In genomic region chr17:27481327-27481726, GRCh38 we compare ENCODE assay signal across 13 cellular contexts. TPM values are rescaled to one million over a fixed set of nuclear protein-coding genes. Genes with fewer than 3 reads are reported as not detected.
A peak's percentile ranks its signal among the peaks of the same experiment; 100 is the strongest.
DNase-seq lines count a peak whose midpoint lies in the region; ATAC-seq, FAIRE-seq and TF ChIP-seq lines count a peak whose summit lies in the region.
"Had no signal": no experiment of that assay in that cellular context is flagged by ENCODE, and none has a peak within 500 bp of the region (broad histone marks: within the 10 kb centered on the region; RNA-seq: fewer than 3 reads in every experiment).

No MANE protein-coding gene starts in this region.

- H3K4me3 Mint-ChIP-seq in activated CD4-positive, alpha-beta T cell treated with anti-CD3 and anti-CD28 coated beads, Interleukin-2, amount 10 ng/mL, durations not matched to agents 7 days and 5 days: no peak overlapping the region
- H3K4me3 Mint-ChIP-seq: brain had no signal

- ATAC-seq in GM18861 (IDR thresholded peaks at IDR 0.05; ENCODE audit: unreplicated experiment) (peak; percentile 53), HG02759 (IDR thresholded peaks at IDR 0.05; ENCODE audit: unreplicated experiment) (peak; percentile 48), mucosa of descending colon (peak; percentile 78), GM18517 (IDR thresholded peaks at IDR 0.05; ENCODE audit: unreplicated experiment) (no peak), foreskin keratinocyte (no peak)

- no peaks in the 10 kb centered on the region for H3K27me3 Mint-ChIP-seq in activated CD4-positive, alpha-beta T cell treated with anti-CD3 and anti-CD28 coated beads, Interleukin-2, amount 10 ng/mL, durations not matched to agents 7 days and 5 days

- H3K27ac Mint-ChIP-seq in activated CD4-positive, alpha-beta T cell treated with anti-CD3 and anti-CD28 coated beads, Interleukin-2, amount 10 ng/mL, durations not matched to agents 7 days and 5 days: peak overlapping the region; percentile 86
- H3K27ac Mint-ChIP-seq: brain had no signal

- no peaks in the 10 kb centered on the region for H3K9me3 Mint-ChIP-seq in activated CD4-positive, alpha-beta T cell treated with anti-CD3 and anti-CD28 coated beads, Interleukin-2, amount 10 ng/mL, durations not matched to agents 7 days and 5 days
- H3K9me3 Mint-ChIP-seq: brain had no signal

- H3K27ac ChIP-seq in kidney (ENCODE audit: low read depth in 2 of 2, low read length in 2 of 2) (no peak overlapping the region), foreskin keratinocyte (no peak overlapping the region)
- H3K27ac ChIP-seq: pancreas, SJSA1, stomach had no signal

- FAIRE-seq in kidney (lab: Jason Lieb, UNC): no peak
- FAIRE-seq: pancreas had no signal

- H3K36me3 ChIP-seq in mucosa of descending colon (ENCODE audit: low read depth) (no peaks in the 10 kb centered on the region), kidney (ENCODE audit: control insufficient read depth in 1 of 2, insufficient read depth in 2 of 2, low read length in 2 of 2) (no peaks in the 10 kb centered on the region)
- H3K36me3 ChIP-seq: pancreas, SJSA1, stomach had no signal

- peaks cover 1% of the 10 kb centered on the region for H3K27me3 ChIP-seq in foreskin keratinocyte
- H3K27me3 ChIP-seq: pancreas, SJSA1, stomach had no signal

- H3K4me1 Mint-ChIP-seq in activated CD4-positive, alpha-beta T cell treated with anti-CD3 and anti-CD28 coated beads, Interleukin-2, amount 10 ng/mL, durations not matched to agents 7 days and 5 days: peaks cover 74% of the 10 kb centered on the region

- H3K36me3 Mint-ChIP-seq in activated CD4-positive, alpha-beta T cell treated with anti-CD3 and anti-CD28 coated beads, Interleukin-2, amount 10 ng/mL, durations not matched to agents 7 days and 5 days (ENCODE audit: low read depth): peaks cover 11% of the 10 kb centered on the region

- CTCF ChIA-PET in activated CD4-positive, alpha-beta T cell treated with anti-CD3 and anti-CD28 coated beads, Interleukin-2, amount 10 ng/mL, durations not matched to agents 7 days and 5 days (lab: Charles Lee): interaction anchor here (1.2 to 2.6 kb wide), 3 partner anchors 9 to 99 kb away, joined by 3 to 13 read pairs (median 4); no protein-coding TSS in a partner anchor

- H3K9me3 ChIP-seq in mucosa of descending colon (no peaks in the 10 kb centered on the region), kidney (ENCODE audit: control insufficient read depth in 1 of 2, low read length in 2 of 2) (no peaks in the 10 kb centered on the region)
- H3K9me3 ChIP-seq: pancreas, SJSA1, stomach had no signal

- TF ChIP-seq CTCF in mucosa of descending colon (IDR thresholded peaks at IDR 0.05) (no peak), kidney (IDR thresholded peaks at IDR 0.05; ENCODE audit: borderline replicate concordance, extremely low read depth, insufficient read depth) (no peak), foreskin keratinocyte (conservative IDR thresholded peaks at IDR 0.05) (no peak)

- intact Hi-C loops in mucosa of descending colon (cut with DNase I, micrococcal nuclease): no loop called here
- intact Hi-C loops in kidney (cut with DNase I): no loop called here

- no peak overlapping the region for H3K9ac ChIP-seq in kidney (ENCODE audit: low read length in 2 of 2)

- peaks cover 6% of the 10 kb centered on the region for H3K4me1 ChIP-seq in mucosa of descending colon (ENCODE audit: low read depth)
- H3K4me1 ChIP-seq in kidney (ENCODE audit: control insufficient read depth in 1 of 2, insufficient read depth in 1 of 2, low read depth in 1 of 2, low read length in 2 of 2): peaks cover 0 to 13% of the 10 kb centered on the region in 2 donors
- H3K4me1 ChIP-seq in foreskin keratinocyte: no peaks in the 10 kb centered on the region

- H3K4me3 ChIP-seq in mucosa of descending colon (no peak overlapping the region), kidney (ENCODE audit: low read length in 2 of 2) (no peak overlapping the region)
- H3K4me3 ChIP-seq: pancreas, SJSA1, stomach had no signal

- DNase-seq in activated CD4-positive, alpha-beta T cell treated with anti-CD3 and anti-CD28 coated beads, Interleukin-2, amount 10 ng/mL, durations not matched to agents 7 days and 5 days: peak; percentile 80
- peak in 1 of 3 donors; percentile 24 for DNase-seq in mucosa of descending colon
- no peak for DNase-seq in occipital lobe (lab: John Stamatoyannopoulos, UW)
- no peak for DNase-seq in kidney
- no peak for DNase-seq in foreskin keratinocyte
- DNase-seq: NCI-H1417 treated with DMSO at 0.1 percent for 48 hours, pancreas, stomach had no signal

- POLR2A ChIA-PET in activated CD4-positive, alpha-beta T cell treated with anti-CD3 and anti-CD28 coated beads, Interleukin-2, amount 10 ng/mL, durations not matched to agents 7 days and 5 days (lab: Charles Lee): interaction anchor here (1.1 to 1.2 kb wide), 2 partner anchors 15 to 150 kb away, joined by 3 to 5 read pairs; no protein-coding TSS in a partner anchor

RNA-seq across cellular contexts. Expression of gene KSR1, which starts 25.1 kb away (rescaled TPM):
- 10 to 100 TPM; 43.1 to 45.7 TPM for total RNA-seq in activated CD4-positive, alpha-beta T cell treated with anti-CD3 and anti-CD28 coated beads, Interleukin-2, amount 10 ng/mL, durations not matched to agents 7 days and 5 days
- total RNA-seq in mucosa of descending colon (10 to 100 TPM; 20.5 to 50.4 (median 21.3) TPM), occipital lobe (15.3 TPM), kidney (97.3 TPM), foreskin keratinocyte (1.3 and 2.2 TPM in 2 replicates)
- polyA plus RNA-seq in kidney (ENCODE audit: insufficient read depth, low read depth, low replicate concordance) (11.7 TPM), foreskin keratinocyte (0.65 and 0.75 TPM in 2 replicates)

Comparison
In these comparisons a context has a peak if more than half of its experiments do, and no peak if none do; other contexts are left out.
1. ATAC-seq: peak in GM18861 (single experiment), HG02759 (single experiment) and mucosa of descending colon (single experiment); none in GM18517 (single experiment) and foreskin keratinocyte (single experiment).